ENCODE assay signal across 1 cellular context in the genomic region with DNA sequence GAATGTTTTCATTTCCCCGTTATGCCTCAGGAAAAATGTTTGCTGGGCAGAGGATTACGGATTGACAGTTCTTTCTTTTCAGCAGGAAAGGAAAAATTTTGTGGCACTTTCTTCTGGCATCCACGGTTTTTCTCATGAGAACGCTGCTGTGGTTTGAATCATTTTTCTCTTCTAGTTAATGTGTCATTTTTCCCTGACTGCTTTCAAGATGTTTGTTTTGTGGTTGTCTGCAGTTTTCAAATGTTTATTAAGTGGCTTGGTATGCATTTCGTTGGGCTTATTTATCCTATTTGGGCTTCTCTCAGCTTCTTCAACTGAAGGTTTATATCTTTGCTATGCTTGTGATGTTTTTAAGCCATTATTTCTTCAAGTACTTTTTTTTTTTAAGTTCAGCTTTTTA.
TF ChIP-seq lines count a peak whose summit lies in the region.

No MANE protein-coding gene starts in this region.

TF ChIP-seq in endothelial cell of umbilical vein, 7 proteins besides CTCF, POLR2A, EP300 and RAD21 (continued from another document):
- TF ChIP-seq, protein P1, sequence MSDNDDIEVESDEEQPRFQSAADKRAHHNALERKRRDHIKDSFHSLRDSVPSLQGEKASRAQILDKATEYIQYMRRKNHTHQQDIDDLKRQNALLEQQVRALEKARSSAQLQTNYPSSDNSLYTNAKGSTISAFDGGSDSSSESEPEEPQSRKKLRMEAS (IDR thresholded peaks at IDR 0.05; ENCODE audit: insufficient read depth, insufficient read length), result no peak
- no peak for TF ChIP-seq GATA2 (IDR thresholded peaks at IDR 0.05; ENCODE audit: insufficient read depth, insufficient read length, low read depth, low read length)
- no peak for TF ChIP-seq POLR2AphosphoS5 (IDR thresholded peaks at IDR 0.05; ENCODE audit: insufficient read depth, low read depth, low read length)
